Comparison of ENCODE assay signal across 31 cellular contexts in genomic region chr5:180460834-180461233, GRCh38.
"Had no signal": no experiment of that assay in that cellular context is flagged by ENCODE, and none has a peak within 500 bp of the region (broad histone marks: within the 10 kb centered on the region; RNA-seq: fewer than 3 reads in every experiment).

No MANE protein-coding gene starts in this region.

- H3K27me3 ChIP-seq: colonic mucosa, foreskin keratinocyte, left lung, neutrophil, right atrium auricular region, thyroid gland had no signal

- H3K4me3 ChIP-seq: colonic mucosa, esophagus muscularis mucosa, gastroesophageal sphincter, heart right ventricle, left lung, prostate gland, right atrium auricular region, smooth muscle cell, stomach, thyroid gland had no signal

- H3K4me3 Mint-ChIP-seq: dendritic cell treated with granulocyte-macrophage colony-stimulating factor and Interleukin-4, amounts not matched to agents 40 ng/mL and 50 ng/mL, for 4 days; naive thymus-derived CD4-positive, alpha-beta T cell; nephron progenitor cell; stimulated activated effector memory CD8-positive, alpha-beta T cell treated with anti-CD3 and anti-CD28 coated beads, Interleukin-12 subunit alpha, Interleukin-12 subunit beta, amount 100 ng/mL, for 72 hours; type B pancreatic cell had no signal

- ATAC-seq: foreskin keratinocyte; gastroesophageal sphincter; heart right ventricle; left cardiac atrium; left lung; naive thymus-derived CD4-positive, alpha-beta T cell; sciatic nerve; stimulated activated effector memory CD8-positive, alpha-beta T cell treated with anti-CD3 and anti-CD28 coated beads, Interleukin-12 subunit alpha, Interleukin-12 subunit beta, amount 100 ng/mL, for 72 hours had no signal

- H3K9ac ChIP-seq: parathyroid adenoma had no signal

- H3K27ac Mint-ChIP-seq: dendritic cell treated with granulocyte-macrophage colony-stimulating factor and Interleukin-4, amounts not matched to agents 40 ng/mL and 50 ng/mL, for 4 days; naive thymus-derived CD4-positive, alpha-beta T cell; nephron progenitor cell; stimulated activated effector memory CD8-positive, alpha-beta T cell treated with anti-CD3 and anti-CD28 coated beads, Interleukin-12 subunit alpha, Interleukin-12 subunit beta, amount 100 ng/mL, for 72 hours; type B pancreatic cell had no signal

- H3K4me1 Mint-ChIP-seq: nephron progenitor cell had no signal

- H3K4me2 ChIP-seq: smooth muscle cell had no signal

- H3K36me3 Mint-ChIP-seq: naive thymus-derived CD4-positive, alpha-beta T cell; stimulated activated effector memory CD8-positive, alpha-beta T cell treated with anti-CD3 and anti-CD28 coated beads, Interleukin-12 subunit alpha, Interleukin-12 subunit beta, amount 100 ng/mL, for 72 hours; type B pancreatic cell had no signal

- H3K36me3 ChIP-seq: colonic mucosa, esophagus muscularis mucosa, gastroesophageal sphincter, heart right ventricle, left lung, neutrophil, prostate gland, right atrium auricular region, stomach, thyroid gland had no signal

- FAIRE-seq: endothelial cell of umbilical vein, islet of Langerhans, urothelium cell line had no signal

- H3K27ac ChIP-seq: colonic mucosa, esophagus muscularis mucosa, foreskin keratinocyte, gastroesophageal sphincter, heart right ventricle, left lung, neutrophil, parathyroid adenoma, prostate gland, right atrium auricular region, stomach, thyroid gland had no signal

- H3K4me1 ChIP-seq: colonic mucosa, esophagus muscularis mucosa, foreskin keratinocyte, gastroesophageal sphincter, heart right ventricle, left lung, parathyroid adenoma, prostate gland, right atrium auricular region, stomach, thyroid gland had no signal

- H3K79me2 ChIP-seq: parathyroid adenoma had no signal

- H3K9me3 Mint-ChIP-seq: dendritic cell treated with granulocyte-macrophage colony-stimulating factor and Interleukin-4, amounts not matched to agents 40 ng/mL and 50 ng/mL, for 4 days; stimulated activated effector memory CD8-positive, alpha-beta T cell treated with anti-CD3 and anti-CD28 coated beads, Interleukin-12 subunit alpha, Interleukin-12 subunit beta, amount 100 ng/mL, for 72 hours had no signal

- H3K9me3 ChIP-seq: colonic mucosa, left lung, neutrophil, prostate gland, thyroid gland had no signal

- H3K27me3 Mint-ChIP-seq: dendritic cell treated with granulocyte-macrophage colony-stimulating factor and Interleukin-4, amounts not matched to agents 40 ng/mL and 50 ng/mL, for 4 days; type B pancreatic cell had no signal

- H2AFZ ChIP-seq: parathyroid adenoma had no signal

- DNase-seq: cerebellar nuclear complex; colonic mucosa; effector memory CD4-positive, alpha-beta T cell; foreskin keratinocyte; heart right ventricle; hippocampal formation; left cardiac atrium; mesenchymal stem cell; midbrain; nephron progenitor cell; stimulated activated CD4-positive, alpha-beta T cell treated with anti-CD3 and anti-CD28 coated beads, Interleukin-2, amount 100 ng/mL, for 24 hours; stimulated activated CD4-positive, alpha-beta T cell treated with anti-CD3 and anti-CD28 coated beads, Interleukin-4, amount 100 ng/mL, for 24 hours; stimulated activated naive CD4-positive, alpha-beta T cell treated with Interleukin-2 at 50 U/mL for 16 hours; stomach; thyroid gland had no signal
